In genomic region chr3:122415762-122416654, GRCh38 we compare ENCODE assay signal across 8 cellular contexts. TPM values are rescaled to one million over a fixed set of nuclear protein-coding genes. Genes with fewer than 3 reads are reported as not detected.
A peak's percentile ranks its signal among the peaks of the same experiment; 100 is the strongest.
DNase-seq lines count a peak whose midpoint lies in the region; ATAC-seq and TF ChIP-seq lines count a peak whose summit lies in the region.

Gene WDR5B, minus strand, starts transcription at chr3:122416062. Its CDS starts 534 bp downstream, at chr3:122415528.

- 0 to 2% methylated on average over 19 to 39 of the region's 48 CpGs for WGBS in esophagus squamous epithelium, 2 donors

- POLR2A ChIA-PET in CD8-positive, alpha-beta memory T cell (lab: Charles Lee), result interaction anchor here (1.5 to 3.4 kb wide), 4 partner anchors 16 to 98 kb away, joined by 4 to 45 read pairs (median 19); partner anchors contain the start of genes FAM162A, KPNA1 and MIX23
- POLR2A ChIA-PET in naive thymus-derived CD4-positive, alpha-beta T cell (lab: Charles Lee), result interaction anchor here (0.7 to 5.8 kb wide), 21 partner anchors 8 to 870 kb away, joined by 3 to 112 read pairs (median 8); partner anchors contain the start of genes DTX3L, FAM162A, HCLS1 and HSPBAP1

- no peaks in the 10 kb centered on the region for H3K9me3 Mint-ChIP-seq in CD8-positive, alpha-beta memory T cell
- H3K9me3 Mint-ChIP-seq in naive thymus-derived CD4-positive, alpha-beta T cell, result peaks cover 0 to 5% (median 0%) of the 10 kb centered on the region in 11 donors

- peak within 1 kb of the TSS; percentile 91 for H3K27ac ChIP-seq in CD8-positive, alpha-beta memory T cell (ENCODE audit: low read depth, low read length)
- H3K27ac ChIP-seq in esophagus squamous epithelium, result peak within 1 kb of the TSS; percentile 85 to 97 (median 92)
- H3K27ac ChIP-seq in naive thymus-derived CD4-positive, alpha-beta T cell (ENCODE audit: low read depth, low read length), result peak within 1 kb of the TSS; percentile 93

- CTCF ChIA-PET in CD8-positive, alpha-beta memory T cell (lab: Charles Lee), result interaction anchor here (1.2 to 2.7 kb wide), 6 partner anchors 22 to 264 kb away, joined by 3 to 17 read pairs (median 7); partner anchors contain the start of genes FAM162A and KPNA1
- CTCF ChIA-PET in naive thymus-derived CD4-positive, alpha-beta T cell (lab: Charles Lee), result interaction anchor here (0.9 to 1.7 kb wide), 2 partner anchors 32 to 94 kb away, joined by 3 to 6 read pairs; partner anchors contain the start of gene FAM162A

- H3K4me1 Mint-ChIP-seq in CD8-positive, alpha-beta memory T cell, result peaks cover 42 to 69% (median 65%) of the 10 kb centered on the region in 3 donors
- H3K4me1 Mint-ChIP-seq in naive thymus-derived CD4-positive, alpha-beta T cell, result peaks cover 24 to 72% (median 65%) of the 10 kb centered on the region in 7 donors

- DNase-seq in CD8-positive, alpha-beta memory T cell, result peak; percentile 97 to 99 (median 98)
- peak; percentile 87 for DNase-seq in HuH-7.5 (ENCODE audit: low spot score)
- DNase-seq in activated CD8-positive, alpha-beta memory T cell treated with anti-CD3 and anti-CD28 coated beads, Interleukin-2, amount 50 U/mL, for 48 hours, result peak; percentile 99
- DNase-seq in esophagus squamous epithelium (lab: John Stamatoyannopoulos, UW), result no peak
- DNase-seq in naive thymus-derived CD4-positive, alpha-beta T cell, result peak; percentile 95 to 99 (median 99)
- peak; percentile 99 for DNase-seq in stimulated activated naive CD8-positive, alpha-beta T cell treated with anti-CD3 and anti-CD28 coated beads, Interleukin-15, Interleukin-2, amounts not matched to agents 100 U/mL and 50 U/mL, for 24 hours
- no peak for DNase-seq in SIG-M5 (lab: John Stamatoyannopoulos, UW)

- H3K27me3 ChIP-seq in CD8-positive, alpha-beta memory T cell (ENCODE audit: insufficient read depth, low read length, poor library complexity, severe bottlenecking), result no peaks in the 10 kb centered on the region
- H3K27me3 ChIP-seq in esophagus squamous epithelium, result no peaks in the 10 kb centered on the region
- H3K27me3 ChIP-seq in naive thymus-derived CD4-positive, alpha-beta T cell (ENCODE audit: control insufficient read depth in 2 of 2, insufficient read depth in 2 of 2, low read length in 2 of 2), result no peaks in the 10 kb centered on the region

- H3K4me3 ChIP-seq in CD8-positive, alpha-beta memory T cell (ENCODE audit: low read length), result peak within 1 kb of the TSS; percentile 74
- peak within 1 kb of the TSS; percentile 53 to 85 (median 64) for H3K4me3 ChIP-seq in esophagus squamous epithelium
- H3K4me3 ChIP-seq in naive thymus-derived CD4-positive, alpha-beta T cell (ENCODE audit: low read length), result peak within 1 kb of the TSS; percentile 96

- TF ChIP-seq POLR2A in esophagus squamous epithelium (IDR thresholded peaks at IDR 0.05), result peak in 3 of 4 donors; percentile 52 to 78 (median 65)

- peak; percentile 81 for ATAC-seq in GM21515 (IDR thresholded peaks at IDR 0.05; ENCODE audit: unreplicated experiment)
- ATAC-seq in naive thymus-derived CD4-positive, alpha-beta T cell, result peak; percentile 94
- ATAC-seq in stimulated activated naive CD8-positive, alpha-beta T cell treated with anti-CD3 and anti-CD28 coated beads, Interleukin-15, Interleukin-2, amounts not matched to agents 100 U/mL and 50 U/mL, for 24 hours, result peak; percentile 90

- H3K36me3 ChIP-seq in CD8-positive, alpha-beta memory T cell (ENCODE audit: insufficient read depth, low read length), result no peaks in the 10 kb centered on the region
- H3K36me3 ChIP-seq in esophagus squamous epithelium, result peaks cover 0 to 35% (median 0%) of the 10 kb centered on the region in 3 donors
- H3K36me3 ChIP-seq in naive thymus-derived CD4-positive, alpha-beta T cell (ENCODE audit: control insufficient read depth in 2 of 3, insufficient read depth in 3 of 3, low read length in 3 of 3), result peaks cover 0 to 1% (median 0%) of the 10 kb centered on the region in 3 experiments

- peaks cover 0 to 47% (median 8%) of the 10 kb centered on the region in 3 donors for H3K36me3 Mint-ChIP-seq in CD8-positive, alpha-beta memory T cell
- peaks cover 0 to 28% (median 13%) of the 10 kb centered on the region in 5 donors for H3K36me3 Mint-ChIP-seq in naive thymus-derived CD4-positive, alpha-beta T cell

- H3K27me3 Mint-ChIP-seq in CD8-positive, alpha-beta memory T cell, result peaks cover 0 to 4% of the 10 kb centered on the region in 2 donors
- peaks cover 0 to 3% (median 0%) of the 10 kb centered on the region in 5 donors for H3K27me3 Mint-ChIP-seq in naive thymus-derived CD4-positive, alpha-beta T cell

- H3K27ac Mint-ChIP-seq in CD8-positive, alpha-beta memory T cell, result peak within 1 kb of the TSS; percentile 97 to 100 (median 100)
- peak within 1 kb of the TSS; percentile 98 to 100 (median 100) for H3K27ac Mint-ChIP-seq in naive thymus-derived CD4-positive, alpha-beta T cell

- H3K9me3 ChIP-seq in CD8-positive, alpha-beta memory T cell (ENCODE audit: low read length), result no peaks in the 10 kb centered on the region
- no peaks in the 10 kb centered on the region for H3K9me3 ChIP-seq in esophagus squamous epithelium
- H3K9me3 ChIP-seq in naive thymus-derived CD4-positive, alpha-beta T cell (ENCODE audit: control insufficient read depth in 2 of 3, low read length in 3 of 3), result no peaks in the 10 kb centered on the region

- H3K4me1 ChIP-seq in CD8-positive, alpha-beta memory T cell (ENCODE audit: insufficient read depth, low read length), result peaks cover 27% of the 10 kb centered on the region
- peaks cover 11 to 44% (median 12%) of the 10 kb centered on the region in 3 donors for H3K4me1 ChIP-seq in esophagus squamous epithelium
- H3K4me1 ChIP-seq in naive thymus-derived CD4-positive, alpha-beta T cell (ENCODE audit: control insufficient read depth in 2 of 2, insufficient read depth in 2 of 2, low read length in 2 of 2), result peaks cover 19 to 24% of the 10 kb centered on the region in 2 donors

- peak in 1 of 6 experiments; percentile 15 for TF ChIP-seq CTCF in esophagus squamous epithelium (IDR thresholded peaks at IDR 0.05)

- intact Hi-C loops in esophagus squamous epithelium (cut with DNase I), result no loop called here
- intact Hi-C loops in naive thymus-derived CD4-positive, alpha-beta T cell (cut with micrococcal nuclease), result loop anchor here (1.0 to 5.0 kb wide), 16 partner anchors 32 to 1674 kb away; partner anchors contain the start of genes FAM162A (in 2 of the 2), GOLGB1 (in 2 of the 2), HCLS1 (in 2 of the 2) and KPNA1 (in 2 of the 2)

- H3K4me3 Mint-ChIP-seq in CD8-positive, alpha-beta memory T cell, result peak within 1 kb of the TSS; percentile 93 to 100 (median 97)
- peak within 1 kb of the TSS; percentile 92 to 99 (median 97) for H3K4me3 Mint-ChIP-seq in naive thymus-derived CD4-positive, alpha-beta T cell

RNA-seq across cellular contexts. Expression of gene WDR5B, which starts in this region (rescaled TPM):
- total RNA-seq in CD8-positive, alpha-beta memory T cell, result 1 to 10 TPM; 4.6 to 4.8 TPM
- 1.6 TPM for polyA plus RNA-seq in CD8-positive, alpha-beta memory T cell
- 1 to 10 TPM in 3 of 4 donors, under 1 TPM in 1; 0.57 to 4.6 (median 2.1) TPM for total RNA-seq in esophagus squamous epithelium
- total RNA-seq in naive thymus-derived CD4-positive, alpha-beta T cell, result 10 to 100 TPM in 2 of 5 experiments, 1 to 10 TPM in 3; 4.8 to 19.4 (median 6.4) TPM
- polyA plus RNA-seq in naive thymus-derived CD4-positive, alpha-beta T cell, result 1 to 10 TPM; 1.6 to 2.0 TPM

Comparison
In these comparisons a context has a peak if more than half of its experiments do, and no peak if none do; other contexts are left out.
1. DNase-seq: peak in CD8-positive, alpha-beta memory T cell (5 of 5), HuH-7.5 (single experiment), activated CD8-positive, alpha-beta memory T cell treated with anti-CD3 and anti-CD28 coated beads, Interleukin-2, amount 50 U/mL, for 48 hours (single experiment), naive thymus-derived CD4-positive, alpha-beta T cell (9 of 9) and stimulated activated naive CD8-positive, alpha-beta T cell treated with anti-CD3 and anti-CD28 coated beads, Interleukin-15, Interleukin-2, amounts not matched to agents 100 U/mL and 50 U/mL, for 24 hours (single experiment); none in esophagus squamous epithelium (single experiment) and SIG-M5 (single experiment).
2. Peak in every context shown above with its lines, with median percentiles within 50 percentile points of each other: H3K27ac ChIP-seq, H3K4me3 ChIP-seq and ATAC-seq.